In the genomic region with DNA sequence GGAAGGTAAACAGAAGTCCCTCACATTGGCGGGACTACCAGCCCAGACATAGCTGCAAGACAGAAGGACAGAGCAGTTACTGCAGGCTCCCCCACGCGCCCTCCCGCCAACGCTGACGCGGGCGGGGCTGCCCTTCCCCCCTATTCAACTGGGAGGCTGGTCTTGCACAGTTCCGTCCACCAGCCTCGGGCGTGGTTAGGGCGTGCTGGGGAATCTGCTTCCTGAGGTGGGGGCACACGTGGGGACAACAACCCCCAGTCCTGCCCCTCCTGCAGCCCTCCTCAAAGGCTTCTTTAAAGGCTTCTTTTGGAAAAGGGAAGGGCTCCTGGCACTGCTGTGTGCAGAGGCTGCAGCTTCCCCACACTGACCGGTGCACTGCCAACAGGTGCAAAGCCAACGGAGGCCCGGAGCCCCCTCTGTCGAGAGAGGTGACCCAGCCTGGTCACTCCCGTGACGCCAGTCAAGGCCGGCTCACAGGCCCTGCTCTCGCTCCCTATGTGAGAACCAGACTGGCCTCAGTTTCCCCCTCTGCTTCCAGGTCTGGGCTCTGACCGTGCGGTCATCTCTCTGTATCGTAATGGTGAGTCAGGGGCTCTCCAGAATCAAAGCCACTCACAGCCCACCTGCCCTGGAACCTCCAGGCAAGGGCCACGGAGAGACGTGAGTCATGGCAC, we compare ENCODE assay signal across 22 cellular contexts.
DNase-seq lines count a peak whose midpoint lies in the region; ATAC-seq and TF ChIP-seq lines count a peak whose summit lies in the region.
"Had no signal": no experiment of that assay in that cellular context is flagged by ENCODE, and none has a peak within 500 bp of the region (broad histone marks: within the 10 kb centered on the region; RNA-seq: fewer than 3 reads in every experiment).

No MANE protein-coding gene starts in this region.

- no peak for TF ChIP-seq POLR2A in upper lobe of left lung (IDR thresholded peaks at IDR 0.05)

- H3K4me3 Mint-ChIP-seq in glutamatergic neuron (ENCODE audit: unreplicated experiment) (no peak overlapping the region), nephron progenitor cell (no peak overlapping the region), progenitor cell of endocrine pancreas (ENCODE audit: low read depth) (no peak overlapping the region)
- H3K4me3 Mint-ChIP-seq: B cell; CD4-positive, CD25-positive, alpha-beta regulatory T cell; CD8-positive, alpha-beta T cell; HFFc6 had no signal

- H3K36me3 Mint-ChIP-seq in glutamatergic neuron (ENCODE audit: unreplicated experiment), result peaks cover 5% of the 10 kb centered on the region
- H3K36me3 Mint-ChIP-seq in nephron progenitor cell (ENCODE audit: low read depth), result peaks cover 69% of the 10 kb centered on the region
- peaks cover 2% of the 10 kb centered on the region for H3K36me3 Mint-ChIP-seq in progenitor cell of endocrine pancreas (ENCODE audit: insufficient read depth)
- H3K36me3 Mint-ChIP-seq: CD4-positive, CD25-positive, alpha-beta regulatory T cell; CD8-positive, alpha-beta T cell had no signal

- WGBS in upper lobe of left lung, 2 donors, result 82 to 93% methylated on average over 11 to 26 of the region's 26 CpGs

- no peak for TF ChIP-seq EP300 in upper lobe of left lung (IDR thresholded peaks at IDR 0.05)

- H3K27ac ChIP-seq in upper lobe of left lung, result no peak overlapping the region
- H3K27ac ChIP-seq: 22Rv1, BLaER1, C4-2B had no signal

- H3K27me3 ChIP-seq in upper lobe of left lung, result no peaks in the 10 kb centered on the region
- H3K27me3 ChIP-seq: BLaER1 had no signal

- no peaks in the 10 kb centered on the region for H3K9me3 ChIP-seq in upper lobe of left lung
- H3K9me3 ChIP-seq: BLaER1, Caco-2, HAP-1 had no signal

- H3K4me1 Mint-ChIP-seq in glutamatergic neuron (ENCODE audit: low read depth, unreplicated experiment) (peaks cover 20% of the 10 kb centered on the region), nephron progenitor cell (peaks cover 35% of the 10 kb centered on the region), progenitor cell of endocrine pancreas (ENCODE audit: low read depth) (peaks cover 7% of the 10 kb centered on the region)
- H3K4me1 Mint-ChIP-seq: B cell; CD4-positive, CD25-positive, alpha-beta regulatory T cell had no signal

- H3K27me3 Mint-ChIP-seq in glutamatergic neuron (ENCODE audit: unreplicated experiment) (peaks cover 29% of the 10 kb centered on the region), nephron progenitor cell (ENCODE audit: low read depth, poor library complexity) (peaks cover 3% of the 10 kb centered on the region), progenitor cell of endocrine pancreas (peaks cover 93% of the 10 kb centered on the region)
- H3K27me3 Mint-ChIP-seq: B cell; CD4-positive, CD25-positive, alpha-beta regulatory T cell had no signal

- no peak overlapping the region for H3K4me3 ChIP-seq in upper lobe of left lung
- H3K4me3 ChIP-seq: BLaER1, GM12878, HAP-1 had no signal

- no peaks in the 10 kb centered on the region for H3K36me3 ChIP-seq in upper lobe of left lung
- H3K36me3 ChIP-seq: BLaER1 had no signal

- peaks cover 49% of the 10 kb centered on the region for H3K9me3 Mint-ChIP-seq in glutamatergic neuron (ENCODE audit: unreplicated experiment)
- H3K9me3 Mint-ChIP-seq in nephron progenitor cell, result no peaks in the 10 kb centered on the region
- no peaks in the 10 kb centered on the region for H3K9me3 Mint-ChIP-seq in progenitor cell of endocrine pancreas (ENCODE audit: low read depth)
- H3K9me3 Mint-ChIP-seq: CD4-positive, CD25-positive, alpha-beta regulatory T cell; CD8-positive, alpha-beta T cell had no signal

- TF ChIP-seq CTCF in glutamatergic neuron (IDR thresholded peaks at IDR 0.05; ENCODE audit: partially characterized antibody, unreplicated experiment), result no peak
- TF ChIP-seq CTCF in nephron progenitor cell (IDR thresholded peaks at IDR 0.05), result no peak
- TF ChIP-seq CTCF in upper lobe of left lung (IDR thresholded peaks at IDR 0.05), result no peak
- TF ChIP-seq CTCF in progenitor cell of endocrine pancreas (IDR thresholded peaks at IDR 0.05; ENCODE audit: unreplicated experiment), result no peak

- DNase-seq in ELF-1 (ENCODE audit: low read depth, low spot score), result peak; percentile 16
- DNase-seq in glutamatergic neuron, result no peak
- no peak for DNase-seq in nephron progenitor cell
- DNase-seq in upper lobe of left lung, result peak in 1 of 2 donors; percentile 53
- no peak for DNase-seq in activated CD4-positive, alpha-beta T cell treated with anti-CD3 and anti-CD28 coated beads, Interleukin-2, amount 50 U/mL, for 4 hours
- no peak for DNase-seq in HPDE6-E6E7 (ENCODE audit: extremely low spot score)
- DNase-seq in progenitor cell of endocrine pancreas (ENCODE audit: low spot score, unreplicated experiment), result no peak
- DNase-seq: Caco-2; CD4-positive, CD25-positive, alpha-beta regulatory T cell; CD8-positive, alpha-beta T cell; DMS153; DND-41; GDM1; GOT3; HFFc6 had no signal

- no peaks in the 10 kb centered on the region for H3K4me1 ChIP-seq in upper lobe of left lung
- H3K4me1 ChIP-seq: BLaER1, Caco-2 had no signal

- ATAC-seq in upper lobe of left lung (ENCODE audit: low FRiP score in 2 of 2), result peak; percentile 4 to 19
- ATAC-seq in HG03039 (IDR thresholded peaks at IDR 0.05; ENCODE audit: unreplicated experiment), result no peak
- ATAC-seq: CD8-positive, alpha-beta T cell; GM12878 had no signal

- H3K27ac Mint-ChIP-seq in glutamatergic neuron (ENCODE audit: unreplicated experiment) (peak overlapping the region; percentile 52), nephron progenitor cell (peak overlapping the region; percentile 48), progenitor cell of endocrine pancreas (no peak overlapping the region)
- H3K27ac Mint-ChIP-seq: B cell; CD4-positive, CD25-positive, alpha-beta regulatory T cell; CD8-positive, alpha-beta T cell; HFFc6 had no signal
